Comparison of ENCODE assay signal across 16 cellular contexts in the genomic region with DNA sequence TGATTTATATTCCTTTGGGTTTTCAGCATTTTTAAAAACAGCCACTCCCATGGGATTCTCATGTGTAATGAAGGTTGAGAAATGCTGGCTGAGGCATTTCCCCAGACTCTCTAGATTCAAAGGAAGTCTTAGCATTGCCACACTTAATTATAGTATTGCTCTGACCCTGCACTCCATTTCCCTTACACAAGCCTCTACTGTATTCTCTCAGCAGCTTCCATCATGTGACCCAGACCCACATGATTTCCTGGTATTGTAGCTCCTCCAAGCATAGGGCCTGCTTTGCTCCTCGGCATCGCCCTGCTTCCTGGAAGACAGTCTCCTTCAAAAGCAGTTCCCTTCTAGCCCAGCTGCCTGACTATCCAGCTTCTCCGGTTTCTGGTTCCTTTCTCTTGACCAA.
A peak's percentile ranks its signal among the peaks of the same experiment; 100 is the strongest.
DNase-seq lines count a peak whose midpoint lies in the region; ATAC-seq and TF ChIP-seq lines count a peak whose summit lies in the region.
"Had no signal": no experiment of that assay in that cellular context is flagged by ENCODE, and none has a peak within 500 bp of the region (broad histone marks: within the 10 kb centered on the region; RNA-seq: fewer than 3 reads in every experiment).

No MANE protein-coding gene starts in this region.

- peak; percentile 11 for DNase-seq in AG08395 (ENCODE audit: low spot score)
- peak; percentile 12 to 24 (median 15) for DNase-seq in body of pancreas
- peak; percentile 48 to 54 (median 50) for DNase-seq in right cardiac atrium
- DNase-seq in prostate gland (ENCODE audit: low spot score), result peak; percentile 7
- DNase-seq in NCI-H748 (lab: John Stamatoyannopoulos, UW; ENCODE audit: unreplicated experiment), result no peak
- DNase-seq in GOT3 (lab: John Stamatoyannopoulos, UW), result no peak
- DNase-seq in activated naive CD8-positive, alpha-beta T cell treated with anti-CD3 and anti-CD28 coated beads, Interleukin-2, amount 50 U/mL, for 24 hours, result no peak
- no peak for DNase-seq in HAP-1 (ENCODE audit: low spot score in 2 of 2)
- DNase-seq: activated CD4-positive, alpha-beta memory T cell treated with anti-CD3 and anti-CD28 coated beads for 36 hours; activated effector memory CD4-positive, alpha-beta T cell treated with anti-CD3 and anti-CD28 coated beads, Interleukin-2, amount 50 U/mL, for 16 hours; H7; small intestine had no signal

- no peaks in the 10 kb centered on the region for H3K27me3 ChIP-seq in body of pancreas
- H3K27me3 ChIP-seq in right cardiac atrium (ENCODE audit: control insufficient read depth, insufficient read depth), result no peaks in the 10 kb centered on the region
- H3K27me3 ChIP-seq in prostate gland (replicated peaks; ENCODE audit: insufficient read depth), result no peaks in the 10 kb centered on the region
- no peaks in the 10 kb centered on the region for H3K27me3 ChIP-seq in HAP-1 (ENCODE audit: low read depth)
- H3K27me3 ChIP-seq: breast epithelium, Peyer's patch had no signal

- ATAC-seq in body of pancreas (peak; percentile 67), right cardiac atrium (peak; percentile 67 to 85)
- no peak for ATAC-seq in activated naive CD8-positive, alpha-beta T cell treated with anti-CD3 and anti-CD28 coated beads, Interleukin-2, amount 50 U/mL, for 24 hours
- ATAC-seq: A549 had no signal

- H3K4me3 Mint-ChIP-seq in activated naive CD8-positive, alpha-beta T cell treated with anti-CD3 and anti-CD28 coated beads, Interleukin-2, amount 50 U/mL, for 24 hours, result no peak overlapping the region
- H3K4me3 Mint-ChIP-seq: activated CD4-positive, alpha-beta memory T cell treated with anti-CD3 and anti-CD28 coated beads for 36 hours; T-helper 2 cell treated with Interferon-gamma antibody and Interleukin-4, amounts not matched to agents 5 μg/mL and 100 μg/mL, for 36 hours had no signal

- H3K4me3 ChIP-seq in body of pancreas (no peak overlapping the region), right cardiac atrium (ENCODE audit: low read length) (no peak overlapping the region), prostate gland (no peak overlapping the region), HAP-1 (no peak overlapping the region)
- H3K4me3 ChIP-seq: A549, breast epithelium, Peyer's patch had no signal

- no peak overlapping the region for H3K27ac Mint-ChIP-seq in activated naive CD8-positive, alpha-beta T cell treated with anti-CD3 and anti-CD28 coated beads, Interleukin-2, amount 50 U/mL, for 24 hours
- H3K27ac Mint-ChIP-seq: activated CD4-positive, alpha-beta memory T cell treated with anti-CD3 and anti-CD28 coated beads for 36 hours; T-helper 2 cell treated with Interferon-gamma antibody and Interleukin-4, amounts not matched to agents 5 μg/mL and 100 μg/mL, for 36 hours had no signal

- TF ChIP-seq POLR2A in body of pancreas (IDR thresholded peaks at IDR 0.05) (no peak), prostate gland (IDR thresholded peaks at IDR 0.05) (no peak)

- in situ Hi-C loops in HAP-1 (cut with MboI; ENCODE audit: low sequenced_read_pairs), result no loop called here

- intact Hi-C loops in body of pancreas (cut with DNase I) (no loop called here), right cardiac atrium (cut with DNase I) (no loop called here), prostate gland (cut with DNase I) (loop anchor here (5.0 kb wide), 1 partner anchor 264 kb away; a partner anchor contains a TSS)

- H3K27ac ChIP-seq in body of pancreas (peak overlapping the region in 1 of 4 donors; percentile 12), right cardiac atrium (ENCODE audit: low read length) (no peak overlapping the region), prostate gland (peak overlapping the region; percentile 28 to 51)
- H3K27ac ChIP-seq: A549, Peyer's patch had no signal

- H3K36me3 Mint-ChIP-seq in activated naive CD8-positive, alpha-beta T cell treated with anti-CD3 and anti-CD28 coated beads, Interleukin-2, amount 50 U/mL, for 24 hours (ENCODE audit: low read depth), result no peaks in the 10 kb centered on the region
- H3K36me3 Mint-ChIP-seq: activated CD4-positive, alpha-beta memory T cell treated with anti-CD3 and anti-CD28 coated beads for 36 hours had no signal

- H3K4me1 Mint-ChIP-seq in activated naive CD8-positive, alpha-beta T cell treated with anti-CD3 and anti-CD28 coated beads, Interleukin-2, amount 50 U/mL, for 24 hours, result no peaks in the 10 kb centered on the region

- no peaks in the 10 kb centered on the region for H3K9me3 ChIP-seq in body of pancreas
- H3K9me3 ChIP-seq in right cardiac atrium (ENCODE audit: control insufficient read depth, low read length), result no peaks in the 10 kb centered on the region
- no peaks in the 10 kb centered on the region for H3K9me3 ChIP-seq in prostate gland
- H3K9me3 ChIP-seq in HAP-1, result no peaks in the 10 kb centered on the region
- H3K9me3 ChIP-seq: A549, breast epithelium, Peyer's patch had no signal

- 74 to 86% methylated on average over 3 of the region's 3 CpGs for WGBS in body of pancreas, 2 donors
- 39% methylated on average over 3 of the region's 3 CpGs for WGBS in right cardiac atrium
- WGBS in prostate gland, result 20% methylated on average over 3 of the region's 3 CpGs

- H3K4me1 ChIP-seq in body of pancreas (peaks cover 7% of the 10 kb centered on the region), right cardiac atrium (ENCODE audit: control insufficient read depth, insufficient read depth, low read length) (peaks cover 9% of the 10 kb centered on the region), prostate gland (replicated peaks) (no peaks in the 10 kb centered on the region), HAP-1 (no peaks in the 10 kb centered on the region)
- H3K4me1 ChIP-seq: A549, breast epithelium, Peyer's patch had no signal

- no peaks in the 10 kb centered on the region for H3K27me3 Mint-ChIP-seq in activated naive CD8-positive, alpha-beta T cell treated with anti-CD3 and anti-CD28 coated beads, Interleukin-2, amount 50 U/mL, for 24 hours
- H3K27me3 Mint-ChIP-seq: activated CD4-positive, alpha-beta memory T cell treated with anti-CD3 and anti-CD28 coated beads for 36 hours had no signal

- H3K36me3 ChIP-seq in body of pancreas (replicated peaks in 1 of 2; ENCODE audit: insufficient read depth in 1 of 2, low read depth in 2 of 2) (no peaks in the 10 kb centered on the region), prostate gland (no peaks in the 10 kb centered on the region), HAP-1 (replicated peaks) (no peaks in the 10 kb centered on the region)
- H3K36me3 ChIP-seq: breast epithelium, Peyer's patch had no signal

- TF ChIP-seq CTCF in body of pancreas (IDR thresholded peaks at IDR 0.05) (no peak), prostate gland (IDR thresholded peaks at IDR 0.05) (no peak)

- H3K9me3 Mint-ChIP-seq in activated naive CD8-positive, alpha-beta T cell treated with anti-CD3 and anti-CD28 coated beads, Interleukin-2, amount 50 U/mL, for 24 hours, result peaks cover 35% of the 10 kb centered on the region

Comparison
In these comparisons a context has a peak if more than half of its experiments do, and no peak if none do; other contexts are left out.
1. DNase-seq: peak in AG08395 (single experiment), body of pancreas (4 of 4), right cardiac atrium (3 of 3) and prostate gland (single experiment); none in NCI-H748 (single experiment), GOT3 (single experiment), activated naive CD8-positive, alpha-beta T cell treated with anti-CD3 and anti-CD28 coated beads, Interleukin-2, amount 50 U/mL, for 24 hours (single experiment) and HAP-1 (0 of 2).